In genomic region chr2:38692636-38693318, GRCh38 we compare ENCODE assay signal across 14 cellular contexts. TPM values are rescaled to one million over a fixed set of nuclear protein-coding genes. Genes with fewer than 3 reads are reported as not detected.
DNase-seq lines count a peak whose midpoint lies in the region; ATAC-seq and TF ChIP-seq lines count a peak whose summit lies in the region.
"Had no signal": no experiment of that assay in that cellular context is flagged by ENCODE, and none has a peak within 500 bp of the region (broad histone marks: within the 10 kb centered on the region; RNA-seq: fewer than 3 reads in every experiment).

No MANE protein-coding gene starts in this region.

- H3K36me3 Mint-ChIP-seq in CD4-positive, CD25-positive, alpha-beta regulatory T cell: peaks cover 36% of the 10 kb centered on the region
- no peaks in the 10 kb centered on the region for H3K36me3 Mint-ChIP-seq in MCF 10A (ENCODE audit: insufficient read depth, unreplicated experiment)

- no peak for DNase-seq in CD4-positive, CD25-positive, alpha-beta regulatory T cell
- DNase-seq in HPDE6-E6E7 (ENCODE audit: extremely low spot score): peak; percentile 54
- peak; percentile 47 for DNase-seq in MCF 10A (ENCODE audit: unreplicated experiment)
- peak; percentile 54 for DNase-seq in mucosa of gallbladder (ENCODE audit: low spot score)
- DNase-seq in globus pallidus (ENCODE audit: low spot score): no peak
- DNase-seq in D341Med (ENCODE audit: low spot score): no peak
- DNase-seq in SHP77 (lab: John Stamatoyannopoulos, UW): no peak
- DNase-seq: activated B cell treated with CpG ODN at 0.5 μM for 24 hours; activated naive CD4-positive, alpha-beta T cell treated with anti-CD3 and anti-CD28 coated beads, Interleukin-2, amount 10 ng/mL, durations not matched to agents 7 days and 5 days; KBM-7; retina had no signal

- BruUV-seq in MCF 10A (replicated peaks; lab: Mats Ljungman, UMichigan): no TSS peak

- peaks cover 36 to 77% (median 56%) of the 10 kb centered on the region in 4 donors for H3K4me1 Mint-ChIP-seq in CD4-positive, CD25-positive, alpha-beta regulatory T cell
- peaks cover 25% of the 10 kb centered on the region for H3K4me1 Mint-ChIP-seq in MCF 10A (ENCODE audit: insufficient read depth, unreplicated experiment)

- peak overlapping the region; percentile 26 for H3K4me3 ChIP-seq in CD4-positive, CD25-positive, alpha-beta regulatory T cell (ENCODE audit: low read depth, low read length)
- H3K4me3 ChIP-seq: BLaER1 treated with 17β-estradiol and CSF1 and Interleukin-3, amounts not matched to agents 10 nM and 100 nM; thyroid gland had no signal

- H3K27ac ChIP-seq in CD4-positive, CD25-positive, alpha-beta regulatory T cell (ENCODE audit: insufficient read depth, low read length, poor library complexity, severe bottlenecking): peak overlapping the region; percentile 67
- H3K27ac ChIP-seq: BLaER1 treated with 17β-estradiol and CSF1 and Interleukin-3, amounts not matched to agents 10 nM and 100 nM had no signal

- POLR2A ChIA-PET in MCF 10A (lab: Yijun Ruan, JAX): interaction anchor here (0.6 to 4.2 kb wide), 6 partner anchors 10 to 156 kb away, joined by 3 to 38 read pairs (median 3); partner anchors contain the start of genes HNRNPLL and SRSF7

- peak overlapping the region; percentile 45 to 90 (median 74) for H3K4me3 Mint-ChIP-seq in CD4-positive, CD25-positive, alpha-beta regulatory T cell
- H3K4me3 Mint-ChIP-seq in MCF 10A (ENCODE audit: unreplicated experiment): no peak overlapping the region
- H3K4me3 Mint-ChIP-seq: activated B cell treated with CpG ODN at 0.5 μM for 24 hours; activated naive CD4-positive, alpha-beta T cell treated with anti-CD3 and anti-CD28 coated beads, Interleukin-2, amount 10 ng/mL, durations not matched to agents 7 days and 5 days had no signal

- H3K9me3 Mint-ChIP-seq in CD4-positive, CD25-positive, alpha-beta regulatory T cell: peaks cover 0 to 1% (median 0%) of the 10 kb centered on the region in 7 donors
- H3K9me3 Mint-ChIP-seq in MCF 10A (ENCODE audit: unreplicated experiment): no peaks in the 10 kb centered on the region
- H3K9me3 Mint-ChIP-seq: activated B cell treated with CpG ODN at 0.5 μM for 24 hours; activated naive CD4-positive, alpha-beta T cell treated with anti-CD3 and anti-CD28 coated beads, Interleukin-2, amount 10 ng/mL, durations not matched to agents 7 days and 5 days had no signal

- peaks cover 17% of the 10 kb centered on the region for H3K36me3 ChIP-seq in CD4-positive, CD25-positive, alpha-beta regulatory T cell (ENCODE audit: control insufficient read depth, insufficient read depth, low read length)
- H3K36me3 ChIP-seq: thyroid gland had no signal

- peaks cover 73% of the 10 kb centered on the region for H3K4me1 ChIP-seq in CD4-positive, CD25-positive, alpha-beta regulatory T cell (ENCODE audit: control insufficient read depth, insufficient read depth, low read length, poor library complexity, severe bottlenecking)

- peak overlapping the region; percentile 87 to 98 (median 94) for H3K27ac Mint-ChIP-seq in CD4-positive, CD25-positive, alpha-beta regulatory T cell
- peak overlapping the region; percentile 27 for H3K27ac Mint-ChIP-seq in MCF 10A (ENCODE audit: low read depth, unreplicated experiment)
- H3K27ac Mint-ChIP-seq: activated B cell treated with CpG ODN at 0.5 μM for 24 hours had no signal

- no peaks in the 10 kb centered on the region for H3K27me3 ChIP-seq in CD4-positive, CD25-positive, alpha-beta regulatory T cell (ENCODE audit: control insufficient read depth, insufficient read depth, low read length)
- H3K27me3 ChIP-seq: BLaER1 treated with 17β-estradiol and CSF1 and Interleukin-3, amounts not matched to agents 10 nM and 100 nM; thyroid gland had no signal

- no peaks in the 10 kb centered on the region for H3K27me3 Mint-ChIP-seq in CD4-positive, CD25-positive, alpha-beta regulatory T cell
- no peaks in the 10 kb centered on the region for H3K27me3 Mint-ChIP-seq in MCF 10A (ENCODE audit: insufficient read depth, unreplicated experiment)
- H3K27me3 Mint-ChIP-seq: activated B cell treated with CpG ODN at 0.5 μM for 24 hours; activated naive CD4-positive, alpha-beta T cell treated with anti-CD3 and anti-CD28 coated beads, Interleukin-2, amount 10 ng/mL, durations not matched to agents 7 days and 5 days had no signal

- H3K9me3 ChIP-seq in CD4-positive, CD25-positive, alpha-beta regulatory T cell (ENCODE audit: control insufficient read depth in 2 of 2, low read length in 2 of 2): no peaks in the 10 kb centered on the region
- H3K9me3 ChIP-seq: BLaER1 treated with 17β-estradiol and CSF1 and Interleukin-3, amounts not matched to agents 10 nM and 100 nM; thyroid gland had no signal

- no peak for ATAC-seq in CD4-positive, CD25-positive, alpha-beta regulatory T cell (ENCODE audit: low read depth in 2 of 2)
- no peak for ATAC-seq in HG02678 (IDR thresholded peaks at IDR 0.05; ENCODE audit: unreplicated experiment)

- TF ChIP-seq CTCF in MCF 10A (IDR thresholded peaks at IDR 0.05; ENCODE audit: unreplicated experiment): no peak

- CTCF ChIA-PET in MCF 10A (lab: Yijun Ruan, JAX): interaction anchor here (0.6 to 0.9 kb wide), 3 partner anchors 12 to 49 kb away, joined by 3 to 4 read pairs (median 3); no protein-coding TSS in a partner anchor

- intact Hi-C loops in MCF 10A (cut with micrococcal nuclease): no loop called here

RNA-seq across cellular contexts. Expression of gene GALM, which starts 26.9 kb away (rescaled TPM):
- total RNA-seq in CD4-positive, CD25-positive, alpha-beta regulatory T cell: 46.8 TPM
- 10 to 100 TPM; 47.5 to 75.2 (median 51.4) TPM for polyA plus RNA-seq in CD4-positive, CD25-positive, alpha-beta regulatory T cell
- total RNA-seq in MCF 10A (2022) (not detected in 2 replicates), mucosa of gallbladder (32.6 TPM)

RNA-seq across cellular contexts. Expression of gene SRSF7, which starts 58.4 kb away (rescaled TPM):
- total RNA-seq in CD4-positive, CD25-positive, alpha-beta regulatory T cell: 584 TPM
- 100 to 1,000 TPM; 186 to 278 (median 203) TPM for polyA plus RNA-seq in CD4-positive, CD25-positive, alpha-beta regulatory T cell
- total RNA-seq in MCF 10A (2022): 196 and 275 TPM in 2 replicates
- 84.8 TPM for total RNA-seq in mucosa of gallbladder

Comparison
In these comparisons a context has a peak if more than half of its experiments do, and no peak if none do; other contexts are left out.
1. DNase-seq: peak in HPDE6-E6E7 (single experiment), MCF 10A (single experiment) and mucosa of gallbladder (single experiment); none in CD4-positive, CD25-positive, alpha-beta regulatory T cell (0 of 3), globus pallidus (single experiment), D341Med (single experiment) and SHP77 (0 of 2).
2. RNA of gene GALM, which starts 26.9 kb away (total RNA-seq): 46.8 TPM in CD4-positive, CD25-positive, alpha-beta regulatory T cell (single experiment) and 32.6 TPM in mucosa of gallbladder (single experiment); not detected in MCF 10A; every median in the first group is over 10 times any median in the second.